1 cellular context compared by ENCODE assay signal in the genomic region with DNA sequence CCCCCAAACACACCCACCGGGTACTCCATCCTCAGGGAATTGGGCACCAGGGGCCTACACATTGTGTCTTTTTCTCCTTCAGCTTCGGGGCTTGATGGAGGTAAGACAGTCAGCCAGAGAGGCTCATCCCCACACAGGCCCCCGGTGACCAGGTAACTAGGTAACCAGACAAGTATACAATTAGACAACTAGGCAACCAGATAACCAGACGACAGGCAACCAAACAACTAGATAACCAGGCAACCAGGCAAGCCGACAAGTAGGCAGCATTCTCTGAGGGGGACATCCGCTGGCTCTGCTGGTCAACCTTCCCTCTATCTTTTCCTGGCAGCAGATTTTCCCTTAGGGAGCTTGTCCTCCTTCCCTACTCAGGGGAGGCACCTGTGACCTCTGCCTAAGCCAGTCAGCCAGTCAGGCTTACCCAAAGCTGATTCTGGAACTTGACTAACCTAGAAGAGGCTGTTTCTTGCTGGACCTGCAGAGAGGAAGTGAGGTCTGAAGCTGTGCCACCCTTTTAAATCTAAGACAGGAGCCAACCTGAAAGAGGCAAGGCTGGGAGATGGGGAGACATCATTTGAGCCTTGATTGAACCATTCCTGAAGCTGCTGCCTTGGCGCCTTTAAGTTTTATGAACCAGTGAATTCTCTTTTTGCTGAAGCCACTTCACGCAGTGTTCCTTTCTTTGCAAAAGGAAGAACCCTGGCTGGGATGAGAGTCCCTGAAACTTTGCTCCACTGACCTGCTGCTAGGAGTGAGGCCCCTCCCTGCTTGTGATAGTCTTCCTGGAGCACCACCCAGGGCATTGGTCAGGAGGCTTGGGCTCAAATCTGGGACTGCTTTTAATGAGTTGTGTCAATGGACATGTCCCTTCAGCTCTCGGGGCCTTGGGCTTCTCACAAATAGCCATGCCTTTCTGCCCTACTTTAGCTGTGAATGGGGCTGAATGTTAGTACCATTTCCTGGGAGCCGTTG.
TF ChIP-seq lines count a peak whose summit lies in the region.

No MANE protein-coding gene starts in this region.

TF ChIP-seq in GM23338, 12 proteins besides CTCF, POLR2A, EP300 and RAD21:
- TF ChIP-seq ETS1 (IDR thresholded peaks at IDR 0.05): no peak
- no peak for TF ChIP-seq POLR2AphosphoS5 (IDR thresholded peaks at IDR 0.05; ENCODE audit: low read depth)
- no peak for TF ChIP-seq EZH2phosphoT487 (IDR thresholded peaks at IDR 0.05; ENCODE audit: unreplicated experiment)
- no peak for TF ChIP-seq ZNF331 (CRISPR knock-in tag; IDR thresholded peaks at IDR 0.05; ENCODE audit: low read depth)
- TF ChIP-seq EZH2 (IDR thresholded peaks at IDR 0.05; ENCODE audit: low read depth, unreplicated experiment): no peak
- TF ChIP-seq NANOG (IDR thresholded peaks at IDR 0.05; ENCODE audit: borderline replicate concordance): no peak
- TF ChIP-seq CREB1 (CRISPR knock-in tag; IDR thresholded peaks at IDR 0.05; ENCODE audit: low read depth): no peak
- TF ChIP-seq ZNF462 (CRISPR knock-in tag; IDR thresholded peaks at IDR 0.05): no peak
- no peak for TF ChIP-seq JUNB (IDR thresholded peaks at IDR 0.05; ENCODE audit: unreplicated experiment)
- TF ChIP-seq REST (IDR thresholded peaks at IDR 0.05; ENCODE audit: unreplicated experiment): no peak
TF ChIP-seq in GM23338: peak in this region for 0.
